8 cellular contexts compared by ENCODE assay signal in the genomic region with DNA sequence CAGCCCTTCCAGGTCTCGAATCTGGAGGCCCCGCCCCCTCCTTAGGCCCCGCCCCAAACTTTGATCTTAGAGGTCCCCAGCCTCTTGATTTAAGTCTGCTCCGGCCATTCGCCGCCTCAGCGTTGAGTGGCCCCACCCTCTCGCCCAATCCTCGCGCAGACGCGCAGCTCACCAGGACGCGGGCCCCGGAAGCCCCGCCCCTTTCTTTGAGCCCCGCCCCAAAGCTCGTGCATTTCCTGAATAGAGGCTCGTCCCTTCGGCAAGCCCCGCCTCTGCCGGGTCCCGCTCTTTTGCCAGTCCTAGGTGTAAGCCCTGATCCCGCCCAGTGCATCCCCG. TPM values are rescaled to one million over a fixed set of nuclear protein-coding genes. Genes with fewer than 3 reads are reported as not detected.
DNase-seq lines count a peak whose midpoint lies in the region; ATAC-seq and TF ChIP-seq lines count a peak whose summit lies in the region.

No MANE protein-coding gene starts in this region.

- peaks cover 10% of the 10 kb centered on the region for H3K36me3 ChIP-seq in BJ (ENCODE audit: control insufficient read depth, insufficient read depth, low read length)

- ATAC-seq in GM19324 (IDR thresholded peaks at IDR 0.05; ENCODE audit: low FRiP score, unreplicated experiment) = peak; percentile 78
- ATAC-seq in HG03460 (IDR thresholded peaks at IDR 0.05; ENCODE audit: unreplicated experiment) = peak; percentile 73
- peak; percentile 80 for ATAC-seq in left lobe of liver

- CTCF ChIA-PET in BJ (lab: Yijun Ruan, JAX) = no interaction called here

- peak overlapping the region; percentile 92 for H3K4me3 ChIP-seq in BJ (ENCODE audit: low read depth, low read length)

- H3K27me3 ChIP-seq in BJ (ENCODE audit: control insufficient read depth, insufficient read depth, low read length) = no peaks in the 10 kb centered on the region

- no peak for TF ChIP-seq CTCF in BJ (IDR thresholded peaks at IDR 0.05; ENCODE audit: insufficient read depth, low read depth, low read length)

- POLR2A ChIA-PET in BJ (lab: Charles Lee) = interaction anchor here (0.6 kb wide), 1 partner anchor 119 kb away, joined by 10 read pairs; no protein-coding TSS in a partner anchor

- DNase-seq in BJ (ENCODE audit: low read depth) (peak; percentile 95), NCI-H526 (lab: John Stamatoyannopoulos, UW) (peak; percentile 92 to 97), dedifferentiated amniotic fluid mesenchymal stem cell (ENCODE audit: extremely low spot score) (peak; percentile 98), left lobe of liver (ENCODE audit: low spot score) (peak; percentile 100)
- peak; percentile 100 for DNase-seq in activated CD4-positive, alpha-beta T cell treated with anti-CD3 and anti-CD28 coated beads, Interleukin-2, amount 50 U/mL, for 1 hour
- DNase-seq in stimulated activated CD4-positive, alpha-beta T cell treated with anti-CD3 and anti-CD28 coated beads, Interleukin-2, amount 100 ng/mL, for 4 hours (ENCODE audit: low read depth) = peak; percentile 100

RNA-seq across cellular contexts. Expression of gene GUCD1, which starts 0.2 kb away (rescaled TPM):
- polyA plus RNA-seq in BJ (2011; rRNA removed) = 81.1 and 131 TPM in 2 replicates
- polyA minus RNA-seq in BJ (2011; rRNA and poly(A)+ RNA removed) = 107 and 186 TPM in 2 replicates
- 192 TPM for total RNA-seq in left lobe of liver

RNA-seq across cellular contexts. Expression of gene SNRPD3, which starts 0.7 kb away (rescaled TPM):
- 168 and 231 TPM in 2 replicates for polyA plus RNA-seq in BJ (2011; rRNA removed)
- polyA minus RNA-seq in BJ (2011; rRNA and poly(A)+ RNA removed) = 74.7 and 116 TPM in 2 replicates
- 37.7 TPM for total RNA-seq in left lobe of liver

RNA-seq across cellular contexts. Expression of gene LRRC75B, which starts 37.7 kb away (rescaled TPM):
- 3.2 and 6.5 TPM in 2 replicates for polyA plus RNA-seq in BJ (2011; rRNA removed)
- polyA minus RNA-seq in BJ (2011; rRNA and poly(A)+ RNA removed) = 1.8 and 2.6 TPM in 2 replicates
- 37.7 TPM for total RNA-seq in left lobe of liver

RNA-seq across cellular contexts. Expression of gene GGT1, which starts 47.9 kb away (rescaled TPM):
- polyA plus RNA-seq in BJ (2011; rRNA removed) = 2.0 and 2.4 TPM in 2 replicates
- polyA minus RNA-seq in BJ (2011; rRNA and poly(A)+ RNA removed) = 0.98 and 1.3 TPM in 2 replicates
- total RNA-seq in left lobe of liver = 166 TPM

RNA-seq across cellular contexts. Expression of gene UPB1, which starts 60.0 kb away (rescaled TPM):
- polyA plus RNA-seq in BJ (2011; rRNA removed) = 0.09 and 0.10 TPM in 2 replicates
- 0.09 and 0.15 TPM in 2 replicates for polyA minus RNA-seq in BJ (2011; rRNA and poly(A)+ RNA removed)
- total RNA-seq in left lobe of liver = 184 TPM

Comparison
In these comparisons a context has a peak if more than half of its experiments do, and no peak if none do; other contexts are left out.
1. Peak in every context shown above with its lines: DNase-seq, ATAC-seq and H3K4me3 ChIP-seq.